In genomic region chr1:29448456-29449317, GRCh38 we compare ENCODE assay signal across 14 cellular contexts.
DNase-seq lines count a peak whose midpoint lies in the region; ATAC-seq and TF ChIP-seq lines count a peak whose summit lies in the region.
"Had no signal": no experiment of that assay in that cellular context is flagged by ENCODE, and none has a peak within 500 bp of the region (broad histone marks: within the 10 kb centered on the region; RNA-seq: fewer than 3 reads in every experiment).

No MANE protein-coding gene starts in this region.

- H2AK5ac ChIP-seq in neuronal stem cell (ENCODE audit: low read depth, low read length), result peak overlapping the region; percentile 32

- no peak overlapping the region for H2AFZ ChIP-seq in neuronal stem cell (ENCODE audit: low read length)
- H2AFZ ChIP-seq: GM23338 had no signal

- TF ChIP-seq CTCF in chondrocyte (IDR thresholded peaks at IDR 0.05) (no peak), HFFc6 (IDR thresholded peaks at IDR 0.05) (no peak)

- H3K27ac ChIP-seq in neuronal stem cell (replicated peaks; ENCODE audit: low read length), result no peak overlapping the region

- no peaks in the 10 kb centered on the region for H3K9me3 Mint-ChIP-seq in chondrocyte (ENCODE audit: low read depth)
- no peaks in the 10 kb centered on the region; the same call in 1 of the 2 replicates for H3K9me3 Mint-ChIP-seq in HFFc6
- H3K9me3 Mint-ChIP-seq: CD4-positive, alpha-beta memory T cell; GM23338 had no signal

- no peaks in the 10 kb centered on the region for H3K79me1 ChIP-seq in neuronal stem cell (ENCODE audit: low read depth, low read length)

- H2BK5ac ChIP-seq in neuronal stem cell (ENCODE audit: low read length), result no peak overlapping the region

- H3K23ac ChIP-seq in neuronal stem cell (ENCODE audit: low read depth, low read length, poor library complexity), result no peak overlapping the region

- no peaks in the 10 kb centered on the region for H3K36me3 ChIP-seq in neuronal stem cell (replicated peaks in 1 of 2; ENCODE audit: control insufficient read depth in 2 of 2, insufficient read depth in 2 of 2, low read length in 2 of 2)

- no peak overlapping the region for H3K4me2 ChIP-seq in neuronal stem cell (ENCODE audit: insufficient read depth, low read length, poor library complexity, severe bottlenecking)
- H3K4me2 ChIP-seq: GM23338 had no signal

- H3K4me1 Mint-ChIP-seq in chondrocyte (ENCODE audit: low read depth) (no peaks in the 10 kb centered on the region), HFFc6 (ENCODE audit: low read depth) (no peaks in the 10 kb centered on the region)
- H3K4me1 Mint-ChIP-seq: CD4-positive, alpha-beta memory T cell had no signal

- H3K14ac ChIP-seq in neuronal stem cell (ENCODE audit: low read length), result no peak overlapping the region

- H2BK120ac ChIP-seq in neuronal stem cell (ENCODE audit: low read depth, low read length), result no peak overlapping the region

- WGBS in neuronal stem cell (ENCODE audit: extremely low coverage in 2 of 2, insufficient read length in 2 of 2, insufficient replicate concordance in 1 of 2), 2 donors, result no CpG with 5 or more reads among the region's 17 CpGs

- H3K18ac ChIP-seq in neuronal stem cell (ENCODE audit: low read length), result no peak overlapping the region

- DNase-seq in chondrocyte (ENCODE audit: low spot score), result peak; percentile 58
- no peak for DNase-seq in left lobe of liver (ENCODE audit: low spot score)
- DNase-seq in neuronal stem cell (ENCODE audit: low spot score), result no peak
- DNase-seq in GOT3 (lab: John Stamatoyannopoulos, UW), result no peak
- no peak for DNase-seq in HFFc6
- DNase-seq: C1 segment of cervical spinal cord; Calu3; CD4-positive, alpha-beta memory T cell; COR-L47; DMS153; DND-41; HCEC 1CT had no signal

- H3K9ac ChIP-seq in neuronal stem cell (ENCODE audit: low read depth, low read length, poor library complexity), result no peak overlapping the region

- H3K4me3 Mint-ChIP-seq in chondrocyte (ENCODE audit: unreplicated experiment), result no peak overlapping the region
- no peak overlapping the region for H3K4me3 Mint-ChIP-seq in HFFc6
- H3K4me3 Mint-ChIP-seq: CD4-positive, alpha-beta memory T cell; GM23338 had no signal

- peaks cover 0 to 13% of the 10 kb centered on the region in 2 donors for H3K4me1 ChIP-seq in neuronal stem cell (ENCODE audit: control insufficient read depth in 2 of 2, insufficient read depth in 1 of 2, low read depth in 1 of 2, low read length in 2 of 2)

- no peak overlapping the region for H3K27ac Mint-ChIP-seq in chondrocyte (ENCODE audit: unreplicated experiment)
- H3K27ac Mint-ChIP-seq in HFFc6, result no peak overlapping the region
- H3K27ac Mint-ChIP-seq: CD4-positive, alpha-beta memory T cell; GM23338 had no signal

- H3K36me3 Mint-ChIP-seq in chondrocyte (ENCODE audit: low read depth) (no peaks in the 10 kb centered on the region), HFFc6 (ENCODE audit: low read depth) (no peaks in the 10 kb centered on the region)
- H3K36me3 Mint-ChIP-seq: CD4-positive, alpha-beta memory T cell had no signal

- no peak overlapping the region for H3K4ac ChIP-seq in neuronal stem cell (ENCODE audit: low read length)

- H3K27me3 ChIP-seq in neuronal stem cell (ENCODE audit: control insufficient read depth in 3 of 3, insufficient read depth in 3 of 3, low read depth in 1 of 3, low read length in 3 of 3), result peaks cover 0 to 4% (median 0%) of the 10 kb centered on the region in 3 experiments

- no peak overlapping the region for H3K4me3 ChIP-seq in neuronal stem cell (ENCODE audit: low read length in 2 of 2)
- H3K4me3 ChIP-seq: GM23338 had no signal

- no peak overlapping the region for H2BK15ac ChIP-seq in neuronal stem cell (ENCODE audit: low read length)

- no peak overlapping the region for H2BK12ac ChIP-seq in neuronal stem cell (ENCODE audit: low read length)

- no peak overlapping the region for H4K8ac ChIP-seq in neuronal stem cell (ENCODE audit: low read depth, low read length)

- no peaks in the 10 kb centered on the region for H3K9me3 ChIP-seq in neuronal stem cell (replicated peaks in 1 of 2; ENCODE audit: control insufficient read depth in 2 of 2, insufficient read depth in 1 of 2, low read depth in 1 of 2, low read length in 2 of 2)

- H4K91ac ChIP-seq in neuronal stem cell (ENCODE audit: low read depth, low read length, poor library complexity), result no peak overlapping the region

- ATAC-seq in left lobe of liver, result peak; percentile 56
- no peak for ATAC-seq in GM21423 (IDR thresholded peaks at IDR 0.05; ENCODE audit: unreplicated experiment)
- ATAC-seq: GM23338 had no signal

- H3K27me3 Mint-ChIP-seq in chondrocyte (ENCODE audit: low read depth) (peaks cover 24% of the 10 kb centered on the region), HFFc6 (ENCODE audit: insufficient read depth) (peaks cover 9% of the 10 kb centered on the region; the same call in 1 of the 2 replicates)
